ENCODE assay signal across 2 cellular contexts in the genomic region with DNA sequence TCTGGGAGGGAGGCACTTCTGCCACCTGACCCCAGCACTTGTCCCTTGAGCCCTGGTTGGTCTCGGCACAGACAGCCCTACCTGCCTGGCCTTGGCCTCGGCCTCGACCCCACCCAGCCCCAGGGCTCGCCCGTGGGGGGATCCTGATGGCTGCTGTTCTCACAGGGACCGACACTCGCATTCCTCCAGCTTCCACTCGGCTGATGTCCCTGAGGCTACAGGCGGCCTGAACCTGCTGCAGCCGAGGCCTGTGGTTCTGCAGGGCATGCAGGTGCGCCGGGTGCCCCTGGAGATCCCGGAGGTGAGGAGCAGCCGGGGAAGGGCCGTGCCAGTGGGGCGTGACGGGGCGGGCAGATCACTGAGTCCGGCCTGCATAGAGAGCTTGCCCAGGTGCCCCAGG.
TF ChIP-seq lines count a peak whose summit lies in the region.

No MANE protein-coding gene starts in this region.

TF ChIP-seq in GM12891, 5 proteins besides CTCF, POLR2A, EP300 and RAD21:
- TF ChIP-seq POLR2AphosphoS5 (IDR thresholded peaks at IDR 0.05; ENCODE audit: low read depth, low read length) (0 out of 2 replicates have a peak, but pooled peaks have one; percentile 9), SPI1 (IDR thresholded peaks at IDR 0.05; ENCODE audit: low read depth, low read length) (no peak)

TF ChIP-seq in GM12878, 131 proteins besides CTCF, POLR2A, EP300 and RAD21:
- no peak for TF ChIP-seq ZNF24 (IDR thresholded peaks at IDR 0.05)
- TF ChIP-seq POU2F2 (IDR thresholded peaks at IDR 0.05; ENCODE audit: borderline replicate concordance, low read depth, low read length) = no peak
- TF ChIP-seq SPI1 (IDR thresholded peaks at IDR 0.05; ENCODE audit: borderline replicate concordance, insufficient read depth, low read depth, low read length) = no peak
- no peak for TF ChIP-seq ETV6 (conservative IDR thresholded peaks at IDR 0.05 in 1 of 2, IDR thresholded peaks at IDR 0.05 in 1 of 2; ENCODE audit: borderline replicate concordance in 1 of 2, low read depth in 1 of 2)
- TF ChIP-seq SMARCA5 (IDR thresholded peaks at IDR 0.05) = no peak
TF ChIP-seq in GM12878: peak in this region for 0.
